Comparison of ENCODE assay signal across 8 cellular contexts in the genomic region with DNA sequence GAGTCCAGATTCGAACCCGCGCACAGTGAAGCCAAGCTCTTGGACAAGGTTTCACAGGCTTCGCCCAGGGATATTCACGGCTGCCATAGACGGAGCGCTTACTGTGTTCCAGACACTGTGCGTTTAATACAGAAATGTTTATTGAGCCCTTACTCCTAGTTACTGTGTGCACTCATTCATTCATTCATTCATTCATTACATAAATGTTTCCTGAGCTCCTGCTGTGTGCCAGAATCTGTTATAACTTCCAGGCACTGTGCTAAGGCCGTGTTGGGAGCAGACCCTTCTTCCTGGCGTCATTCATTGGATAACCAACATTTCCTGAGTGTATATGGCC. TPM values are rescaled to one million over a fixed set of nuclear protein-coding genes. Genes with fewer than 3 reads are reported as not detected.
DNase-seq lines count a peak whose midpoint lies in the region; TF ChIP-seq lines count a peak whose summit lies in the region.

No MANE protein-coding gene starts in this region.

- H3K27ac ChIP-seq in esophagus (ENCODE audit: low read depth in 2 of 2, low read length in 1 of 2) = no peak overlapping the region
- no peak overlapping the region for H3K27ac ChIP-seq in parathyroid adenoma

- no peak for TF ChIP-seq CTCF in parathyroid adenoma (IDR thresholded peaks at IDR 0.05)
- TF ChIP-seq CTCF in GM13976 (IDR thresholded peaks at IDR 0.05; ENCODE audit: borderline replicate concordance, control extremely low read depth, extremely low read depth, insufficient read depth, missing control alignments) = no peak

- peak overlapping the region; percentile 53 to 89 for H3K4me3 ChIP-seq in esophagus (ENCODE audit: low read depth in 1 of 2, low read length in 2 of 2)
- H3K4me3 ChIP-seq in parathyroid adenoma (ENCODE audit: low read depth, low read length) = no peak overlapping the region

- peak overlapping the region; percentile 59 for H3K4me2 ChIP-seq in parathyroid adenoma (ENCODE audit: low read length)

- H3K36me3 ChIP-seq in ES-I3 (ENCODE audit: insufficient read depth, low read length) (no peaks in the 10 kb centered on the region), esophagus (ENCODE audit: control insufficient read depth in 2 of 2, insufficient read depth in 2 of 2, low read length in 1 of 2) (no peaks in the 10 kb centered on the region), parathyroid adenoma (ENCODE audit: control insufficient read depth, insufficient read depth, low read length) (no peaks in the 10 kb centered on the region)

- in situ Hi-C loops in GM13976 (cut with MboI; ENCODE audit: low sequenced_read_pairs, unreplicated experiment) = no loop called here

- H3K9ac ChIP-seq in ES-I3 (ENCODE audit: low read depth, low read length) = peak overlapping the region; percentile 81
- no peak overlapping the region for H3K9ac ChIP-seq in parathyroid adenoma

- no peaks in the 10 kb centered on the region for H3K9me3 ChIP-seq in ES-I3 (ENCODE audit: control insufficient read depth, insufficient read depth, low read length)
- no peaks in the 10 kb centered on the region for H3K9me3 ChIP-seq in esophagus (ENCODE audit: control insufficient read depth in 2 of 2, insufficient read depth in 1 of 2, low read depth in 1 of 2, low read length in 1 of 2)
- H3K9me3 ChIP-seq in parathyroid adenoma (ENCODE audit: control insufficient read depth, low read length) = no peaks in the 10 kb centered on the region

- peaks cover 24% of the 10 kb centered on the region for H3K4me1 ChIP-seq in ES-I3 (ENCODE audit: insufficient read depth, low read length)
- H3K4me1 ChIP-seq in esophagus (ENCODE audit: control insufficient read depth in 2 of 2, insufficient read depth in 2 of 2, low read length in 1 of 2) = no peaks in the 10 kb centered on the region
- peaks cover 9% of the 10 kb centered on the region for H3K4me1 ChIP-seq in parathyroid adenoma

- H3K79me2 ChIP-seq in parathyroid adenoma = peaks cover 19% of the 10 kb centered on the region

- H3K27me3 ChIP-seq in esophagus (ENCODE audit: control insufficient read depth in 1 of 2, insufficient read depth in 2 of 2, low read length in 2 of 2) (no peaks in the 10 kb centered on the region), parathyroid adenoma (ENCODE audit: control insufficient read depth, insufficient read depth, low read length) (no peaks in the 10 kb centered on the region)

- DNase-seq in SIG-M5 treated with dmso at 0.1 percent for 504 hours (lab: John Stamatoyannopoulos, UW; ENCODE audit: unreplicated experiment) = no peak
- no peak for DNase-seq in GM13976 (ENCODE audit: low spot score)
- no peak for DNase-seq in mucosa of gallbladder (ENCODE audit: low spot score)
- no peak for DNase-seq in superior temporal gyrus (ENCODE audit: extremely low spot score)

- 35 to 46% methylated on average over 10 of the region's 10 CpGs for WGBS in esophagus, 2 donors

- peak overlapping the region; percentile 80 for H2AFZ ChIP-seq in parathyroid adenoma

TF ChIP-seq in PFSK-1, 5 proteins besides CTCF, POLR2A, EP300 and RAD21:
- TF ChIP-seq TAF1 (IDR thresholded peaks at IDR 0.05; ENCODE audit: borderline replicate concordance, insufficient read depth, low read length) (0 out of 2 replicates have a peak, but pooled peaks have one; percentile 7), FOXP2 (optimal IDR thresholded peaks at IDR 0.05; ENCODE audit: borderline replicate concordance, extremely low read depth, extremely low read length, insufficient read depth) (no peak)

RNA-seq across cellular contexts. Expression of a gene that starts 0.7 kb away (rescaled TPM):
- polyA plus RNA-seq in PFSK-1 (2012; ENCODE audit: insufficient read length, low read depth) = 32.3 TPM
- polyA plus RNA-seq in esophagus = 10 to 100 TPM; 15.0 to 16.8 TPM
- total RNA-seq in mucosa of gallbladder = 117 TPM
